11 cellular contexts compared by ENCODE assay signal in genomic region chr11:57072640-57073039, GRCh38.
DNase-seq lines count a peak whose midpoint lies in the region; ATAC-seq and TF ChIP-seq lines count a peak whose summit lies in the region.
"Had no signal": no experiment of that assay in that cellular context is flagged by ENCODE, and none has a peak within 500 bp of the region (broad histone marks: within the 10 kb centered on the region; RNA-seq: fewer than 3 reads in every experiment).

No MANE protein-coding gene starts in this region.

- H3K27me3 ChIP-seq in lung (ENCODE audit: control insufficient read depth, insufficient read depth) (no peaks in the 10 kb centered on the region), aorta (ENCODE audit: control insufficient read depth in 1 of 2, insufficient read depth in 2 of 2, low read length in 1 of 2) (no peaks in the 10 kb centered on the region)
- H3K27me3 ChIP-seq: dorsolateral prefrontal cortex had no signal

- H3K4me1 ChIP-seq in lung (ENCODE audit: control insufficient read depth in 2 of 2, insufficient read depth in 2 of 2, low read length in 2 of 2) (no peaks in the 10 kb centered on the region), aorta (ENCODE audit: control insufficient read depth in 1 of 2, insufficient read depth in 2 of 2, low read length in 2 of 2) (no peaks in the 10 kb centered on the region)

- H3K9me3 ChIP-seq in lung (ENCODE audit: control insufficient read depth in 2 of 2, insufficient read depth in 1 of 2, low read length in 1 of 2): no peaks in the 10 kb centered on the region
- H3K9me3 ChIP-seq in aorta (ENCODE audit: control insufficient read depth, low read length): no peaks in the 10 kb centered on the region

- no peak for TF ChIP-seq CTCF in lung (IDR thresholded peaks at IDR 0.05; ENCODE audit: control extremely low read depth, extremely low read depth)

- no peaks in the 10 kb centered on the region for H3K36me3 ChIP-seq in lung (ENCODE audit: control insufficient read depth in 2 of 2, insufficient read depth in 2 of 2, low read length in 2 of 2)
- H3K36me3 ChIP-seq in aorta (ENCODE audit: control insufficient read depth in 1 of 2, insufficient read depth in 2 of 2, low read length in 1 of 2): no peaks in the 10 kb centered on the region

- intact Hi-C loops in Right ventricle myocardium superior (cut with DNase I) (no loop called here), cardiac septum (cut with DNase I) (no loop called here), aorta (cut with DNase I) (no loop called here)

- H3K4me3 ChIP-seq in lung: no peak overlapping the region
- H3K4me3 ChIP-seq in aorta (ENCODE audit: low read length in 2 of 2): no peak overlapping the region
- H3K4me3 ChIP-seq: dorsolateral prefrontal cortex had no signal

- H3K27ac ChIP-seq in lung (ENCODE audit: low read depth in 1 of 2, low read length in 1 of 2) (peak overlapping the region in 1 of 2 donors; percentile 75), aorta (ENCODE audit: low read depth in 1 of 2, low read length in 2 of 2) (no peak overlapping the region)

- DNase-seq in Right ventricle myocardium superior (no peak), cardiac septum (ENCODE audit: low spot score) (no peak), dedifferentiated amniotic fluid mesenchymal stem cell (ENCODE audit: extremely low spot score) (peak; percentile 98), lung (ENCODE audit: low spot score) (no peak), aorta (no peak), AML-193 (lab: John Stamatoyannopoulos, UW) (no peak), hippocampal formation (lab: John Stamatoyannopoulos, UW) (no peak)
- DNase-seq: activated CD8-positive, alpha-beta T cell treated with anti-CD3 and anti-CD28 coated beads, Interleukin-2, amount 10 ng/mL, durations not matched to agents 7 days and 5 days; dorsolateral prefrontal cortex; MV-4-11 had no signal

- ATAC-seq in Right ventricle myocardium superior (ENCODE audit: poor library complexity) (peak; percentile 71), lung (ENCODE audit: insufficient read depth, low FRiP score) (peak; percentile 78), aorta (ENCODE audit: low FRiP score) (peak; percentile 82), HG03135 (IDR thresholded peaks at IDR 0.05; ENCODE audit: unreplicated experiment) (no peak)
- ATAC-seq: activated CD8-positive, alpha-beta T cell treated with anti-CD3 and anti-CD28 coated beads, Interleukin-2, amount 10 ng/mL, durations not matched to agents 7 days and 5 days had no signal
